In genomic region chr17:81703747-81704654, GRCh38 we compare ENCODE assay signal across 1 cellular context.
TF ChIP-seq lines count a peak whose summit lies in the region.

No MANE protein-coding gene starts in this region.

TF ChIP-seq in K562, 482 proteins besides CTCF, POLR2A, EP300 and RAD21:
- TF ChIP-seq E2F6 (IDR thresholded peaks at IDR 0.05; ENCODE audit: borderline replicate concordance in 1 of 2, extremely low read depth in 1 of 2, insufficient read depth in 1 of 2, insufficient read length in 1 of 2, low read depth in 1 of 2, low read length in 1 of 2, poor library complexity in 1 of 2, severe bottlenecking in 1 of 2) (peak in 1 of 2 experiments; percentile 46), PURB (CRISPR knock-in tag; IDR thresholded peaks at IDR 0.05; ENCODE audit: low read depth) (no peak), E2F3 (CRISPR knock-in tag; IDR thresholded peaks at IDR 0.05) (peak; percentile 28; the same call in 1 of the 2 replicates), FOXM1 (IDR thresholded peaks at IDR 0.05; ENCODE audit: low read depth) (no peak), FOXM1 (CRISPR knock-in tag; IDR thresholded peaks at IDR 0.05; ENCODE audit: low read depth) (0 out of 2 replicates have a peak, but pooled peaks have one; percentile 65), E2F5 (CRISPR knock-in tag; IDR thresholded peaks at IDR 0.05) (0 out of 2 replicates have a peak, but pooled peaks have one; percentile 1), MEF2D (tag; conservative IDR thresholded peaks at IDR 0.05; ENCODE audit: low read depth) (no peak), RERE (CRISPR knock-in tag; IDR thresholded peaks at IDR 0.05; ENCODE audit: borderline replicate concordance) (0 out of 2 replicates have a peak, but pooled peaks have one; percentile 11), HOXB6 (CRISPR knock-in tag; IDR thresholded peaks at IDR 0.05; ENCODE audit: borderline replicate concordance) (0 out of 2 replicates have a peak, but pooled peaks have one; percentile 59)
TF ChIP-seq in K562: peak in this region for 6.
